17 cellular contexts compared by ENCODE assay signal in the genomic region with DNA sequence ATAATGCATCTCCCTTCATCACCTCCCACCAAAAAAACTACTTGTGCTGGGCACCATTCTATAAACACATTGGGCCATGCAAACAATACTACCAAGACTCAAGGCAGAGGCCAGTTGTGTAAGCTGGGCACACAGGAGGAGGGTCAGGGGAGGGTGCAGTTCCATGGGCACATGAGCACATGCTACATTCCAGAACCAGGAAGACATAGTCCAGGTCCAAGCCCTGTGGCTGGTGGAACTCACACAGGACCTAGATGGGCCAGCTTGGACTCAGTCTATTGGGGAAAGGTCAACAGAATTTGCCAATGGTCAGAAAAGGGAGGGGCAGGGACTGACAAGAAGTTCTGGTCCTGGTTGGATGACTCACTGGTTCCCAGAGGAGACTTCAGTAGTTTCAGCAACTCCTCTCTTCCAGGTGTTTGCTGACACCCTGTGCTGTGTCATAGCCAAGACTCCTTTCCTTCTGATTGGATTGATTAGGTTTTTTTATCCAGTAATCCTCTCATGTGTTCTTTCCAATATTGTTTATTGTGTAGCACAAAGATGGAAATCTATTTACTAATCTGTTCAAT.
DNase-seq lines count a peak whose midpoint lies in the region; ATAC-seq, FAIRE-seq and TF ChIP-seq lines count a peak whose summit lies in the region.
"Had no signal": no experiment of that assay in that cellular context is flagged by ENCODE, and none has a peak within 500 bp of the region (broad histone marks: within the 10 kb centered on the region; RNA-seq: fewer than 3 reads in every experiment).

No MANE protein-coding gene starts in this region.

- intact Hi-C loops in upper lobe of right lung (cut with DNase I): no loop called here

- no peak for FAIRE-seq in bronchial epithelial cell (lab: Jason Lieb, UNC)
- FAIRE-seq: A204.1, D721Med, H54 had no signal

- no peak overlapping the region for H3K4me3 ChIP-seq in bronchial epithelial cell (ENCODE audit: low read depth, low read length)
- H3K4me3 ChIP-seq in upper lobe of right lung: no peak overlapping the region
- H3K4me3 ChIP-seq: GM23248 had no signal

- peak; percentile 45 for ATAC-seq in foreskin keratinocyte
- ATAC-seq in upper lobe of right lung: peak; percentile 14
- ATAC-seq in HG03039 (IDR thresholded peaks at IDR 0.05; ENCODE audit: unreplicated experiment): no peak
- no peak for ATAC-seq in GM21717 (IDR thresholded peaks at IDR 0.05; ENCODE audit: unreplicated experiment)
- ATAC-seq: CD8-positive, alpha-beta T cell; HCT116 had no signal

- H3K27ac ChIP-seq in foreskin keratinocyte (no peak overlapping the region), upper lobe of right lung (no peak overlapping the region)
- H3K27ac ChIP-seq: GM23248 had no signal

- no peaks in the 10 kb centered on the region for H3K36me3 ChIP-seq in bronchial epithelial cell (ENCODE audit: control insufficient read depth, insufficient read depth, low read length)
- H3K36me3 ChIP-seq in upper lobe of right lung: no peaks in the 10 kb centered on the region

- TF ChIP-seq CTCF in bronchial epithelial cell (IDR thresholded peaks at IDR 0.05; ENCODE audit: insufficient read depth, low read length, severe bottlenecking) (no peak), foreskin keratinocyte (conservative IDR thresholded peaks at IDR 0.05) (peak; percentile 35), upper lobe of right lung (IDR thresholded peaks at IDR 0.05) (no peak)

- DNase-seq in bronchial epithelial cell (ENCODE audit: low read depth): peak; percentile 7
- peak in 1 of 2 donors; percentile 1 for DNase-seq in foreskin keratinocyte
- peak; percentile 31 for DNase-seq in mucosa of gallbladder (ENCODE audit: low spot score)
- no peak for DNase-seq in upper lobe of right lung
- no peak for DNase-seq in NCI-H2171 (lab: John Stamatoyannopoulos, UW)
- DNase-seq: CD8-positive, alpha-beta T cell; COR-L47; DMS153; GF-D8; GM23248; IMR-90 had no signal

- H3K4me1 ChIP-seq in foreskin keratinocyte: no peaks in the 10 kb centered on the region
- H3K4me1 ChIP-seq in upper lobe of right lung: no peaks in the 10 kb centered on the region

- H3K27me3 ChIP-seq in bronchial epithelial cell (ENCODE audit: control insufficient read depth, insufficient read depth, low read length) (no peaks in the 10 kb centered on the region), foreskin keratinocyte (no peaks in the 10 kb centered on the region), upper lobe of right lung (no peaks in the 10 kb centered on the region)

- no peaks in the 10 kb centered on the region for H3K9me3 ChIP-seq in upper lobe of right lung

Comparison
In these comparisons a context has a peak if more than half of its experiments do, and no peak if none do; other contexts are left out.
1. DNase-seq: peak in bronchial epithelial cell (single experiment) and mucosa of gallbladder (single experiment); none in upper lobe of right lung (single experiment) and NCI-H2171 (single experiment).
2. ATAC-seq: peak in foreskin keratinocyte (single experiment) and upper lobe of right lung (single experiment); none in HG03039 (single experiment) and GM21717 (single experiment).